In the genomic region with DNA sequence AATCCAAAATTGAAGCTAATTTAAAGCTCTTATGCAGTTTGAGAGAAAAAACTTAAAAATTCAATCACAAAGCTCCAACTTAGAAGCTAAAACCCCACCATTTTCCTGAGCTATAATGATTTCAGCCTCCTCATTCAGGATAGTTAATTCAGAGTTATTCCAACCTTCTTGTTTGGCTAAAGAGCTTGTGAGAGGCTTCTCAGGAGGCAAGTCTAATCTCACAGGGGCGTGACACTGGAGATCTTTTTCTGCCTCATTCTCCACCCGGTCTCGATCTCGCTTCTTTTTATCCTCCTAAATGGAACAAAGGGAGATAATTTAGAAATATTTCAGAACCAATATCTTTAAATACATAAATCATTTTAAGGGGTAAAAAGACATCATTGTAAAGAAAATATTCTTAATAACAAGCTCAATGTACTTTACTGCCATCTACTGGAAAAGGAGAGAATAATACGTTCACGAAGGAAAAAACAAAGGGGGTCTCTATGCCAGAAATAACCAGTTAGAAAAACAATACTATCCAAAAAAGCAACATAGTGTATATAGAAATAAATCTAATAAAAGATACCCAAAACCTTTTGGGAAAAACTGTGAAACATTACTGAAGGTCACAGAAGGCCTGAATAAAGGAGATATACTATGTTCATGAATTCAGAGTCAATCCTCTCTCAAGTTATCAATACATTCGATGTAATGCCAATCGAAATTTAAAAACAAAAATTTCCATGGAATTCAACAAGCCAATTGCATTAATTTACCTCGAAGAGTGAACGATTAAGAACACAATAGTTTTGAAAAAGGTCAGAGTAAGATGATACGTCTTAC, we compare ENCODE assay signal across 8 cellular contexts. TPM values are rescaled to one million over a fixed set of nuclear protein-coding genes. Genes with fewer than 3 reads are reported as not detected.
DNase-seq lines count a peak whose midpoint lies in the region; ATAC-seq, FAIRE-seq and TF ChIP-seq lines count a peak whose summit lies in the region.

No MANE protein-coding gene starts in this region.

- H3K4me1 Mint-ChIP-seq in T-helper 17 cell: peaks cover 22% of the 10 kb centered on the region
- peaks cover 6% of the 10 kb centered on the region for H3K4me1 Mint-ChIP-seq in activated naive CD8-positive, alpha-beta T cell treated with anti-CD3 and anti-CD28 coated beads, Interleukin-2, amount 50 U/mL, for 24 hours

- H3K4me1 ChIP-seq in kidney (ENCODE audit: control insufficient read depth in 1 of 2, insufficient read depth in 1 of 2, low read depth in 1 of 2, low read length in 2 of 2): no peaks in the 10 kb centered on the region

- POLR2A ChIA-PET in AG04449 (lab: Yijun Ruan, JAX): no interaction called here

- H3K36me3 ChIP-seq in kidney (ENCODE audit: control insufficient read depth in 1 of 2, insufficient read depth in 2 of 2, low read length in 2 of 2): peaks cover 6 to 20% of the 10 kb centered on the region in 2 donors

- DNase-seq in AG04449 (ENCODE audit: low read depth, low spot score) (no peak), GM13977 (ENCODE audit: low spot score) (no peak), T-helper 17 cell (no peak), kidney (no peak), mucosa of gallbladder (ENCODE audit: low spot score) (no peak), inferior parietal cortex (ENCODE audit: extremely low spot score) (no peak)
- DNase-seq in activated naive CD8-positive, alpha-beta T cell treated with anti-CD3 and anti-CD28 coated beads, Interleukin-2, amount 50 U/mL, for 24 hours: no peak

- intact Hi-C loops in kidney (cut with DNase I): loop anchor here (10.0 kb wide), 1 partner anchor 130 kb away; no protein-coding TSS in a partner anchor

- in situ Hi-C loops in GM13977 (cut with MboI; ENCODE audit: low pct_unique_long_range_greater_than_20kb, low sequenced_read_pairs, unreplicated experiment): loop anchor here (10.0 to 25.0 kb wide), 2 partner anchors 140 to 432 kb away; no protein-coding TSS in a partner anchor

- no peaks in the 10 kb centered on the region for H3K27me3 Mint-ChIP-seq in T-helper 17 cell
- no peaks in the 10 kb centered on the region for H3K27me3 Mint-ChIP-seq in activated naive CD8-positive, alpha-beta T cell treated with anti-CD3 and anti-CD28 coated beads, Interleukin-2, amount 50 U/mL, for 24 hours

- no peak overlapping the region for H3K4me3 Mint-ChIP-seq in T-helper 17 cell
- no peak overlapping the region for H3K4me3 Mint-ChIP-seq in activated naive CD8-positive, alpha-beta T cell treated with anti-CD3 and anti-CD28 coated beads, Interleukin-2, amount 50 U/mL, for 24 hours

- ATAC-seq in T-helper 17 cell (peak; percentile 51), HG02571 (IDR thresholded peaks at IDR 0.05; ENCODE audit: unreplicated experiment) (no peak)
- no peak for ATAC-seq in activated naive CD8-positive, alpha-beta T cell treated with anti-CD3 and anti-CD28 coated beads, Interleukin-2, amount 50 U/mL, for 24 hours

- CTCF ChIA-PET in AG04449 (lab: Yijun Ruan, JAX): interaction anchor here (0.7 to 11.2 kb wide), 35 partner anchors 9 to 805 kb away, joined by 3 to 111 read pairs (median 6); a partner anchor contains a TSS

- no peaks in the 10 kb centered on the region for H3K9me3 Mint-ChIP-seq in activated naive CD8-positive, alpha-beta T cell treated with anti-CD3 and anti-CD28 coated beads, Interleukin-2, amount 50 U/mL, for 24 hours

- no peak overlapping the region for H3K9ac ChIP-seq in kidney (ENCODE audit: low read length in 2 of 2)

- TF ChIP-seq CTCF in AG04449 (IDR thresholded peaks at IDR 0.05; ENCODE audit: insufficient read depth, low read length, missing control alignments) (peak; percentile 23), GM13977 (IDR thresholded peaks at IDR 0.05; ENCODE audit: extremely low read depth, insufficient read depth, missing control alignments) (peak; percentile 45), kidney (IDR thresholded peaks at IDR 0.05; ENCODE audit: borderline replicate concordance, extremely low read depth, insufficient read depth) (peak; percentile 23)

- H3K9me3 ChIP-seq in T-helper 17 cell (ENCODE audit: control insufficient read depth, low read length, poor library complexity, severe bottlenecking) (no peaks in the 10 kb centered on the region), kidney (ENCODE audit: control insufficient read depth in 1 of 2, low read length in 2 of 2) (no peaks in the 10 kb centered on the region)

- H3K36me3 Mint-ChIP-seq in T-helper 17 cell (ENCODE audit: low read depth): peaks cover 8% of the 10 kb centered on the region
- peaks cover 49% of the 10 kb centered on the region for H3K36me3 Mint-ChIP-seq in activated naive CD8-positive, alpha-beta T cell treated with anti-CD3 and anti-CD28 coated beads, Interleukin-2, amount 50 U/mL, for 24 hours (ENCODE audit: low read depth)

- H3K27ac Mint-ChIP-seq in T-helper 17 cell: peak overlapping the region; percentile 94
- H3K27ac Mint-ChIP-seq in activated naive CD8-positive, alpha-beta T cell treated with anti-CD3 and anti-CD28 coated beads, Interleukin-2, amount 50 U/mL, for 24 hours: no peak overlapping the region

- H3K4me3 ChIP-seq in AG04449 (ENCODE audit: low read depth, low read length) (no peak overlapping the region), kidney (ENCODE audit: low read length in 2 of 2) (no peak overlapping the region)

- H3K27ac ChIP-seq in kidney (ENCODE audit: low read depth in 2 of 2, low read length in 2 of 2): no peak overlapping the region

- peak; percentile 50 for FAIRE-seq in kidney (lab: Jason Lieb, UNC)

RNA-seq across cellular contexts. Expression of a gene that starts 13.9 kb away (rescaled TPM):
- total RNA-seq in T-helper 17 cell (10 to 100 TPM; 74.2 to 83.4 TPM), kidney (68.0 TPM), mucosa of gallbladder (59.1 TPM)
- 44.1 TPM for polyA plus RNA-seq in kidney (ENCODE audit: insufficient read depth, low read depth, low replicate concordance)
